Comparison of ENCODE assay signal across 13 cellular contexts in the genomic region with DNA sequence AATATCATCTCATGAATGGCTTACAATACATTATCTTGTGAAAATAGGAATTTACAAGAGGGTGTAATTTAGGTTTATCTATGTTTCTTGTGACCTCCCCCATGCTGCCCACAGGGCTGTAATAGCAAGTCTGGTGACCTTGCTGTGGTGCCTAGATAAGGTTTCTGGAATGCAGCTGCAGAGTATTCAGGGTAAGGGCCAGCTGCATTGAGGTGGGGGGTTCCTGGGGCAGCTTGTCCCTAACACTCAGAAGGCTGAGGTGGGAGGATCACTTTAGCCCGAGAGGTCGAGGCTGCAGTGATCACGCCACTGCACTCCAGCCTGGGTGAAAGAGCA.
"Had no signal": no experiment of that assay in that cellular context is flagged by ENCODE, and none has a peak within 500 bp of the region (broad histone marks: within the 10 kb centered on the region; RNA-seq: fewer than 3 reads in every experiment).

No MANE protein-coding gene starts in this region.

- H3K4me3 Mint-ChIP-seq: activated T-helper 17 cell treated with anti-CD3 and anti-CD28 coated beads, Interleukin-2, amount 50 U/mL, for 72 hours; naive thymus-derived CD4-positive, alpha-beta T cell; T-helper 2 cell treated with Interferon-gamma antibody and Interleukin-4, amounts not matched to agents 5 μg/mL and 100 μg/mL, for 36 hours had no signal

- H3K27ac Mint-ChIP-seq: activated T-helper 17 cell treated with anti-CD3 and anti-CD28 coated beads, Interleukin-2, amount 50 U/mL, for 72 hours; naive thymus-derived CD4-positive, alpha-beta T cell; T-helper 2 cell treated with Interferon-gamma antibody and Interleukin-4, amounts not matched to agents 5 μg/mL and 100 μg/mL, for 36 hours had no signal

- DNase-seq: activated CD4-positive, alpha-beta T cell treated with anti-CD3 and anti-CD28 coated beads, Interleukin-2, amount 50 U/mL, for 1 hour; activated naive CD4-positive, alpha-beta T cell treated with anti-CD3 and anti-CD28 coated beads, Interleukin-2, amount 50 U/mL, for 16 hours; activated T-cell treated with anti-CD3 and anti-CD28 coated beads for 4 hours; adrenal gland; effector CD8-positive, alpha-beta T cell; midbrain; naive thymus-derived CD4-positive, alpha-beta T cell; small intestine; stimulated activated naive CD4-positive, alpha-beta T cell; substantia nigra; trophoblast cell had no signal

- H3K27me3 Mint-ChIP-seq: activated T-helper 17 cell treated with anti-CD3 and anti-CD28 coated beads, Interleukin-2, amount 50 U/mL, for 72 hours; naive thymus-derived CD4-positive, alpha-beta T cell had no signal

- H3K9me3 Mint-ChIP-seq: activated T-helper 17 cell treated with anti-CD3 and anti-CD28 coated beads, Interleukin-2, amount 50 U/mL, for 72 hours; T-helper 2 cell treated with Interferon-gamma antibody and Interleukin-4, amounts not matched to agents 5 μg/mL and 100 μg/mL, for 36 hours had no signal

- ATAC-seq: activated T-helper 17 cell treated with anti-CD3 and anti-CD28 coated beads, Interleukin-2, amount 50 U/mL, for 72 hours; naive thymus-derived CD4-positive, alpha-beta T cell had no signal

- H3K4me1 Mint-ChIP-seq: activated T-helper 17 cell treated with anti-CD3 and anti-CD28 coated beads, Interleukin-2, amount 50 U/mL, for 72 hours had no signal
